Comparison of ENCODE assay signal across 12 cellular contexts in the genomic region with DNA sequence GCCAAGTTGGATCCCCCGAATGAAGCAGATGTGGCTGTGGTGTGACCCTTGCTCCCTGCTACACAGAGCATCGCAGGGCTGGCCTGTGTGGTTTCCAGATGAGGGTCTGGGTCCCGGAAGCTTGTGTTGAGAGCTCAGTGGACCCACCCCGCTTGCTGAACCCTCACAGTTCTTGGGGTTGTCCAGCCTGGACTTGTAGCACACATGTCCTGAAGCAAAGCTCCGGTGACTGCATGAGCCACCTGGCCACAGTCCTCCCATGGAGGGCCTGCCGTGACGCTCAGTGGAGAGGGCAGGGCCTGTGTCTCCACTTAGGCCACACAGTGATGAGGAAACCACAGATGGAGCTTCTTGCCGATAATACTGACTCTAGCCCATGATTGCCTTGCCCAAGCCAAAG.
A peak's percentile ranks its signal among the peaks of the same experiment; 100 is the strongest.
DNase-seq lines count a peak whose midpoint lies in the region; ATAC-seq and TF ChIP-seq lines count a peak whose summit lies in the region.
"Had no signal": no experiment of that assay in that cellular context is flagged by ENCODE, and none has a peak within 500 bp of the region (broad histone marks: within the 10 kb centered on the region; RNA-seq: fewer than 3 reads in every experiment).

No MANE protein-coding gene starts in this region.

- H3K27ac Mint-ChIP-seq in effector memory CD8-positive, alpha-beta T cell = peak overlapping the region; percentile 89 to 91
- peak overlapping the region; percentile 23 for H3K27ac Mint-ChIP-seq in osteocyte (ENCODE audit: unreplicated experiment)

- peaks cover 62 to 76% (median 70%) of the 10 kb centered on the region in 10 experiments for H3K4me1 ChIP-seq in BLaER1 treated with 17β-estradiol and CSF1 and Interleukin-3, amounts not matched to agents 10 nM and 100 nM

- H3K4me3 Mint-ChIP-seq in effector memory CD8-positive, alpha-beta T cell = no peak overlapping the region
- H3K4me3 Mint-ChIP-seq in osteocyte (ENCODE audit: unreplicated experiment) = no peak overlapping the region

- peak overlapping the region in 10 of 11 experiments; percentile 7 to 89 (median 50); a peak in 17 of 22 replicates for H3K27ac ChIP-seq in BLaER1 treated with 17β-estradiol and CSF1 and Interleukin-3, amounts not matched to agents 10 nM and 100 nM
- H3K27ac ChIP-seq in HL-60 (replicated peaks) = peak overlapping the region; percentile 17

- H3K4me1 Mint-ChIP-seq in effector memory CD8-positive, alpha-beta T cell (ENCODE audit: low read depth in 2 of 2) = peaks cover 52 to 61% of the 10 kb centered on the region in 2 donors
- H3K4me1 Mint-ChIP-seq in osteocyte (ENCODE audit: unreplicated experiment) = peaks cover 24% of the 10 kb centered on the region

- no peaks in the 10 kb centered on the region for H3K9me3 Mint-ChIP-seq in effector memory CD8-positive, alpha-beta T cell
- H3K9me3 Mint-ChIP-seq in osteocyte (ENCODE audit: unreplicated experiment) = no peaks in the 10 kb centered on the region

- H3K36me3 Mint-ChIP-seq in effector memory CD8-positive, alpha-beta T cell (ENCODE audit: insufficient read depth) = peaks cover 77% of the 10 kb centered on the region
- peaks cover 56% of the 10 kb centered on the region for H3K36me3 Mint-ChIP-seq in osteocyte (ENCODE audit: unreplicated experiment)

- no peak overlapping the region for H3K4me3 ChIP-seq in BLaER1 treated with 17β-estradiol and CSF1 and Interleukin-3, amounts not matched to agents 10 nM and 100 nM
- no peak overlapping the region for H3K4me3 ChIP-seq in HL-60 (replicated peaks; ENCODE audit: insufficient read depth, low read length)

- ATAC-seq in effector memory CD8-positive, alpha-beta T cell (replicated peaks) = no peak

- H4K20me1 ChIP-seq in BLaER1 treated with 17β-estradiol and CSF1 and Interleukin-3, amounts not matched to agents 10 nM and 100 nM = peaks cover 25 to 80% (median 62%) of the 10 kb centered on the region in 11 experiments; a peak in 18 of 22 replicates

- peak overlapping the region in 10 of 11 experiments; percentile 1 to 89 (median 70); a peak in 12 of 22 replicates for H3K4me2 ChIP-seq in BLaER1 treated with 17β-estradiol and CSF1 and Interleukin-3, amounts not matched to agents 10 nM and 100 nM

- no peaks in the 10 kb centered on the region for H3K27me3 ChIP-seq in BLaER1 treated with 17β-estradiol and CSF1 and Interleukin-3, amounts not matched to agents 10 nM and 100 nM
- no peaks in the 10 kb centered on the region for H3K27me3 ChIP-seq in HL-60 (ENCODE audit: insufficient read depth, poor library complexity, severe bottlenecking)

- DNase-seq in HL-60 (ENCODE audit: low read depth in 1 of 2, low spot score in 1 of 2) (peak in 1 of 2 experiments; percentile 33), osteocyte (ENCODE audit: extremely low spot score, unreplicated experiment) (no peak), iPS-NIHi11 (ENCODE audit: low spot score) (no peak), DMS53 treated with DMSO at 0.1 percent for 48 hours (lab: John Stamatoyannopoulos, UW; ENCODE audit: unreplicated experiment) (no peak), OCI-M1 (lab: John Stamatoyannopoulos, UW) (no peak)
- DNase-seq in effector memory CD8-positive, alpha-beta T cell = no peak
- DNase-seq in activated CD4-positive, CD25-positive, alpha-beta regulatory T cell treated with anti-CD3 and anti-CD28 coated beads, Interleukin-2, amount 50 U/mL, for 72 hours = no peak
- DNase-seq: foreskin melanocyte, mesendoderm, NCI-H69, small intestine had no signal

- no peaks in the 10 kb centered on the region for H3K9me3 ChIP-seq in BLaER1 treated with 17β-estradiol and CSF1 and Interleukin-3, amounts not matched to agents 10 nM and 100 nM (replicated peaks in 1 of 11)

- TF ChIP-seq CTCF in HL-60 (IDR thresholded peaks at IDR 0.05; ENCODE audit: insufficient read depth, low read length) (no peak), osteocyte (IDR thresholded peaks at IDR 0.05) (no peak)

- peaks cover 59 to 70% (median 67%) of the 10 kb centered on the region in 11 experiments for H3K36me3 ChIP-seq in BLaER1 treated with 17β-estradiol and CSF1 and Interleukin-3, amounts not matched to agents 10 nM and 100 nM

- H3K27me3 Mint-ChIP-seq in effector memory CD8-positive, alpha-beta T cell = no peaks in the 10 kb centered on the region
- H3K27me3 Mint-ChIP-seq in osteocyte (ENCODE audit: unreplicated experiment) = no peaks in the 10 kb centered on the region

- H3K9ac ChIP-seq in BLaER1 treated with 17β-estradiol and CSF1 and Interleukin-3, amounts not matched to agents 10 nM and 100 nM = peak overlapping the region in 3 of 11 experiments; percentile 0 to 75 (median 72); a peak in 4 of 22 replicates
